In genomic region chr12:60271816-60272215, GRCh38 we compare ENCODE assay signal across 34 cellular contexts.
"Had no signal": no experiment of that assay in that cellular context is flagged by ENCODE, and none has a peak within 500 bp of the region (broad histone marks: within the 10 kb centered on the region; RNA-seq: fewer than 3 reads in every experiment).

No MANE protein-coding gene starts in this region.

- DNase-seq: activated effector memory CD4-positive, alpha-beta T cell treated with anti-CD3 and anti-CD28 coated beads, Interleukin-2, amount 50 U/mL, for 16 hours; activated effector memory CD4-positive, alpha-beta T cell treated with Interleukin-2 at 50 U/mL for 16 hours; activated gamma-delta T cell; activated gamma-delta T cell treated with Interleukin-2 at 50 U/mL for 16 hours; activated naive CD4-positive, alpha-beta T cell; activated naive CD4-positive, alpha-beta T cell treated with anti-CD3 and anti-CD28 coated beads for 36 hours; activated naive CD4-positive, alpha-beta T cell treated with anti-CD3 and anti-CD28 coated beads, Interleukin-2, amount 10 ng/mL, durations not matched to agents 7 days and 5 days; activated naive CD4-positive, alpha-beta T cell treated with anti-CD3 and anti-CD28 coated beads, Interleukin-2, amount 50 U/mL, for 16 hours; activated naive CD4-positive, alpha-beta T cell treated with Interleukin-2 at 50 U/mL for 16 hours; activated naive CD8-positive, alpha-beta T cell treated with anti-CD3 and anti-CD28 coated beads for 36 hours; activated naive CD8-positive, alpha-beta T cell treated with anti-CD3 and anti-CD28 coated beads, Interleukin-2, amount 10 ng/mL, durations not matched to agents 7 days and 5 days; activated naive CD8-positive, alpha-beta T cell treated with anti-CD3 and anti-CD28 coated beads, Interleukin-2, amount 50 U/mL, for 24 hours; activated T-cell treated with anti-CD3 and anti-CD28 coated beads, Interleukin-2, amount 50 U/mL, for 1 hour; activated T-cell treated with anti-CD3 and anti-CD28 coated beads, Interleukin-2, amount 50 U/mL, for 24 hours; activated T-cell treated with anti-CD3 and anti-CD28 coated beads, Interleukin-2, amount 50 U/mL, for 4 hours; activated T-cell treated with anti-CD3 and anti-CD28 coated beads, Interleukin-2, amount 50 U/mL, for 48 hours; activated T-cell treated with anti-CD3 and anti-CD28 coated beads, Interleukin-2, amount 50 U/mL, for 72 hours; adrenal gland; amniotic stem cell; amygdala; anterior cingulate cortex; aorta; body of pancreas; brain microvascular endothelial cell; caudate nucleus; central memory CD4-positive, alpha-beta T cell; cerebellar nuclear complex had no signal

- ATAC-seq: activated naive CD4-positive, alpha-beta T cell treated with anti-CD3 and anti-CD28 coated beads, Interleukin-2, amount 50 U/mL, for 72 hours; activated naive CD8-positive, alpha-beta T cell treated with anti-CD3 and anti-CD28 coated beads, Interleukin-2, amount 50 U/mL, for 24 hours; activated T-cell treated with anti-CD3 and anti-CD28 coated beads, Interleukin-2, amount 50 U/mL, for 4 hours; activated T-cell treated with anti-CD3 and anti-CD28 coated beads, Interleukin-2, amount 50 U/mL, for 72 hours; activated T-helper 17 cell treated with anti-CD3 and anti-CD28 coated beads, Interleukin-2, amount 50 U/mL, for 72 hours; body of pancreas had no signal

- H3K4me1 ChIP-seq: adrenal gland, ascending aorta, body of pancreas, breast epithelium had no signal

- H3K9me3 ChIP-seq: adrenal gland, ascending aorta, body of pancreas had no signal

- H3K27ac ChIP-seq: adrenal gland, ascending aorta, body of pancreas, brain microvascular endothelial cell, breast epithelium, cardiac muscle cell had no signal

- H3K4me3 ChIP-seq: adrenal gland, ascending aorta, body of pancreas, breast epithelium, cardiac muscle cell had no signal

- H3K27me3 ChIP-seq: adrenal gland, ascending aorta, body of pancreas, brain microvascular endothelial cell, breast epithelium, cardiac muscle cell had no signal

- H3K36me3 ChIP-seq: adrenal gland, ascending aorta, brain microvascular endothelial cell, breast epithelium, cardiac muscle cell had no signal

- FAIRE-seq: astrocyte, bronchial epithelial cell had no signal
